In genomic region chr3:57556459-57557087, GRCh38 we compare ENCODE assay signal across 1 cellular context.
TF ChIP-seq lines count a peak whose summit lies in the region.

No MANE protein-coding gene starts in this region.

TF ChIP-seq in HepG2, 621 proteins besides CTCF, POLR2A, EP300 and RAD21 (continued from another document):
- TF ChIP-seq NR1H2 (CRISPR knock-in tag; IDR thresholded peaks at IDR 0.05; ENCODE audit: borderline replicate concordance, low read depth), result no peak
- peak; percentile 10 for TF ChIP-seq HNRNPLL (IDR thresholded peaks at IDR 0.05; ENCODE audit: low read depth, low read length, poor library complexity, severe bottlenecking)
- TF ChIP-seq THYN1 (CRISPR knock-in tag; IDR thresholded peaks at IDR 0.05; ENCODE audit: borderline replicate concordance, low read depth), result no peak
- 0 out of 2 replicates have a peak, but pooled peaks have one; percentile 66 for TF ChIP-seq NFE2L1 (CRISPR knock-in tag; IDR thresholded peaks at IDR 0.05; ENCODE audit: borderline replicate concordance)
- TF ChIP-seq ZC3H4 (CRISPR knock-in tag; IDR thresholded peaks at IDR 0.05; ENCODE audit: borderline replicate concordance), result 0 out of 2 replicates have a peak, but pooled peaks have one; percentile 20
- no peak for TF ChIP-seq HIVEP1 (CRISPR knock-in tag; IDR thresholded peaks at IDR 0.05)
- TF ChIP-seq ZNF343 (CRISPR knock-in tag; IDR thresholded peaks at IDR 0.05), result peak; percentile 4; the same call in 1 of the 2 replicates
- TF ChIP-seq SNAI1 (CRISPR knock-in tag; IDR thresholded peaks at IDR 0.05; ENCODE audit: borderline replicate concordance), result peak; percentile 88; the same call in 1 of the 2 replicates
- TF ChIP-seq ZNF678 (CRISPR knock-in tag; IDR thresholded peaks at IDR 0.05), result peak; percentile 67; the same call in 1 of the 2 replicates
- 0 out of 2 replicates have a peak, but pooled peaks have one; percentile 4 for TF ChIP-seq CREBL2 (CRISPR knock-in tag; IDR thresholded peaks at IDR 0.05; ENCODE audit: borderline replicate concordance)
- TF ChIP-seq SPEN (CRISPR knock-in tag; IDR thresholded peaks at IDR 0.05; ENCODE audit: low read depth), result peak; percentile 50; the same call in 1 of the 2 replicates
- TF ChIP-seq ZNF883 (CRISPR knock-in tag; IDR thresholded peaks at IDR 0.05; ENCODE audit: not compliant biosample characterization), result peak; percentile 1
- TF ChIP-seq ZNF563 (CRISPR knock-in tag; IDR thresholded peaks at IDR 0.05), result 0 out of 2 replicates have a peak, but pooled peaks have one; percentile 21
- TF ChIP-seq GTF3A (CRISPR knock-in tag; conservative IDR thresholded peaks at IDR 0.05), result 0 out of 2 replicates have a peak, but pooled peaks have one; percentile 28
- TF ChIP-seq ELF4 (CRISPR knock-in tag; IDR thresholded peaks at IDR 0.05; ENCODE audit: borderline replicate concordance), result peak; percentile 2; the same call in 1 of the 2 replicates
- TF ChIP-seq ZFX (CRISPR knock-in tag; IDR thresholded peaks at IDR 0.05; ENCODE audit: low read depth), result peak; percentile 54
- peak; percentile 2; the same call in 1 of the 2 replicates for TF ChIP-seq ATF3 (CRISPR knock-in tag; IDR thresholded peaks at IDR 0.05)
- peak; percentile 40 for TF ChIP-seq SRSF1 (optimal IDR thresholded peaks at IDR 0.05; ENCODE audit: low read depth, low read length)
- no peak for TF ChIP-seq YEATS4 (CRISPR knock-in tag; IDR thresholded peaks at IDR 0.05; ENCODE audit: borderline replicate concordance)
- 0 out of 2 replicates have a peak, but pooled peaks have one; percentile 6 for TF ChIP-seq ZBTB14 (CRISPR knock-in tag; IDR thresholded peaks at IDR 0.05)
- TF ChIP-seq THAP9 (CRISPR knock-in tag; IDR thresholded peaks at IDR 0.05; ENCODE audit: borderline replicate concordance), result 0 out of 2 replicates have a peak, but pooled peaks have one; percentile 13
- peak; percentile 63; the same call in 1 of the 2 replicates for TF ChIP-seq NFAT5 (CRISPR knock-in tag; IDR thresholded peaks at IDR 0.05)
